ENCODE assay signal across 1 cellular context in genomic region chr14:103628684-103629502, GRCh38.
TF ChIP-seq lines count a peak whose summit lies in the region.

Gene KLC1, plus strand, starts transcription at chr14:103629211. Its CDS starts 25,354 bp downstream, at chr14:103654565.

TF ChIP-seq in HepG2, 621 proteins besides CTCF, POLR2A, EP300 and RAD21 (continued from another document and continues in another):
- TF ChIP-seq PAXIP1 (CRISPR knock-in tag; conservative IDR thresholded peaks at IDR 0.05), result 0 out of 2 replicates have a peak, but pooled peaks have one; percentile 30
- no peak for TF ChIP-seq ZMYM3 (CRISPR knock-in tag; IDR thresholded peaks at IDR 0.05)
- TF ChIP-seq ZNF704 (CRISPR knock-in tag; IDR thresholded peaks at IDR 0.05; ENCODE audit: borderline replicate concordance), result peak; percentile 60; the same call in 1 of the 2 replicates
- TF ChIP-seq, protein P1, sequence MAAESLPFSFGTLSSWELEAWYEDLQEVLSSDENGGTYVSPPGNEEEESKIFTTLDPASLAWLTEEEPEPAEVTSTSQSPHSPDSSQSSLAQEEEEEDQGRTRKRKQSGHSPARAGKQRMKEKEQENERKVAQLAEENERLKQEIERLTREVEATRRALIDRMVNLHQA (CRISPR knock-in tag; IDR thresholded peaks at IDR 0.05), result no peak
- no peak for TF ChIP-seq ZNF639 (CRISPR knock-in tag; conservative IDR thresholded peaks at IDR 0.05)
- TF ChIP-seq NAIF1 (CRISPR knock-in tag; IDR thresholded peaks at IDR 0.05; ENCODE audit: borderline replicate concordance), result no peak
- no peak for TF ChIP-seq HNF4A (CRISPR knock-in tag; IDR thresholded peaks at IDR 0.05)
- TF ChIP-seq, protein P2, sequence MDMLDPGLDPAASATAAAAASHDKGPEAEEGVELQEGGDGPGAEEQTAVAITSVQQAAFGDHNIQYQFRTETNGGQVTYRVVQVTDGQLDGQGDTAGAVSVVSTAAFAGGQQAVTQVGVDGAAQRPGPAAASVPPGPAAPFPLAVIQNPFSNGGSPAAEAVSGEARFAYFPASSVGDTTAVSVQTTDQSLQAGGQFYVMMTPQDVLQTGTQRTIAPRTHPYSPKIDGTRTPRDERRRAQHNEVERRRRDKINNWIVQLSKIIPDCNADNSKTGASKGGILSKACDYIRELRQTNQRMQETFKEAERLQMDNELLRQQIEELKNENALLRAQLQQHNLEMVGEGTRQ (IDR thresholded peaks at IDR 0.05; ENCODE audit: low read depth, low read length), result no peak
- TF ChIP-seq, protein P2 (CRISPR knock-in tag; IDR thresholded peaks at IDR 0.05; ENCODE audit: borderline replicate concordance), result no peak
- no peak for TF ChIP-seq ZBTB33 (CRISPR knock-in tag; IDR thresholded peaks at IDR 0.05)
- TF ChIP-seq ZBTB42 (CRISPR knock-in tag; IDR thresholded peaks at IDR 0.05), result no peak
- TF ChIP-seq, protein P3, sequence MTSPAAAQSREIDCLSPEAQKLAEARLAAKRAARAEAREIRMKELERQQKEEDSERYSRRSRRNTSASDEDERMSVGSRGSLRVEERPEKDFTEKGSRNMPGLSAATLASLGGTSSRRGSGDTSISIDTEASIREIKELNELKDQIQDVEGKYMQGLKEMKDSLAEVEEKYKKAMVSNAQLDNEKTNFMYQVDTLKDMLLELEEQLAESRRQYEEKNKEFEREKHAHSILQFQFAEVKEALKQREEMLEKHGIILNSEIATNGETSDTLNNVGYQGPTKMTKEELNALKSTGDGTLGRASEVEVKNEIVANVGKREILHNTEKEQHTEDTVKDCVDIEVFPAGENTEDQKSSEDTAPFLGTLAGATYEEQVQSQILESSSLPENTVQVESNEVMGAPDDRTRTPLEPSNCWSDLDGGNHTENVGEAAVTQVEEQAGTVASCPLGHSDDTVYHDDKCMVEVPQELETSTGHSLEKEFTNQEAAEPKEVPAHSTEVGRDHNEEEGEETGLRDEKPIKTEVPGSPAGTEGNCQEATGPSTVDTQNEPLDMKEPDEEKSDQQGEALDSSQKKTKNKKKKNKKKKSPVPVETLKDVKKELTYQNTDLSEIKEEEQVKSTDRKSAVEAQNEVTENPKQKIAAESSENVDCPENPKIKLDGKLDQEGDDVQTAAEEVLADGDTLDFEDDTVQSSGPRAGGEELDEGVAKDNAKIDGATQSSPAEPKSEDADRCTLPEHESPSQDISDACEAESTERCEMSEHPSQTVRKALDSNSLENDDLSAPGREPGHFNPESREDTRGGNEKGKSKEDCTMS (CRISPR knock-in tag; conservative IDR thresholded peaks at IDR 0.05), result no peak
- TF ChIP-seq ZSCAN9 (CRISPR knock-in tag; IDR thresholded peaks at IDR 0.05; ENCODE audit: borderline replicate concordance), result peak; percentile 37; the same call in 1 of the 2 replicates
- TF ChIP-seq MYPOP (CRISPR knock-in tag; IDR thresholded peaks at IDR 0.05), result peak; percentile 12; the same call in 1 of the 2 replicates
- TF ChIP-seq, protein P4, sequence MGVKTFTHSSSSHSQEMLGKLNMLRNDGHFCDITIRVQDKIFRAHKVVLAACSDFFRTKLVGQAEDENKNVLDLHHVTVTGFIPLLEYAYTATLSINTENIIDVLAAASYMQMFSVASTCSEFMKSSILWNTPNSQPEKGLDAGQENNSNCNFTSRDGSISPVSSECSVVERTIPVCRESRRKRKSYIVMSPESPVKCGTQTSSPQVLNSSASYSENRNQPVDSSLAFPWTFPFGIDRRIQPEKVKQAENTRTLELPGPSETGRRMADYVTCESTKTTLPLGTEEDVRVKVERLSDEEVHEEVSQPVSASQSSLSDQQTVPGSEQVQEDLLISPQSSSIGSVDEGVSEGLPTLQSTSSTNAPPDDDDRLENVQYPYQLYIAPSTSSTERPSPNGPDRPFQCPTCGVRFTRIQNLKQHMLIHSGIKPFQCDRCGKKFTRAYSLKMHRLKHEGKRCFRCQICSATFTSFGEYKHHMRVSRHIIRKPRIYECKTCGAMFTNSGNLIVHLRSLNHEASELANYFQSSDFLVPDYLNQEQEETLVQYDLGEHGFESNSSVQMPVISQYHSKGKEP (CRISPR knock-in tag; IDR thresholded peaks at IDR 0.05), result no peak
- no peak for TF ChIP-seq ZNF7 (CRISPR knock-in tag; IDR thresholded peaks at IDR 0.05)
- no peak for TF ChIP-seq ZNF850 (CRISPR knock-in tag; conservative IDR thresholded peaks at IDR 0.05)
- TF ChIP-seq ZNF557 (CRISPR knock-in tag; IDR thresholded peaks at IDR 0.05), result no peak
- TF ChIP-seq ONECUT2 (CRISPR knock-in tag; IDR thresholded peaks at IDR 0.05), result no peak
- TF ChIP-seq ZNF709 (CRISPR knock-in tag; IDR thresholded peaks at IDR 0.05), result peak; percentile 81
- no peak for TF ChIP-seq ATM (IDR thresholded peaks at IDR 0.05; ENCODE audit: borderline replicate concordance)
- TF ChIP-seq, protein P5, sequence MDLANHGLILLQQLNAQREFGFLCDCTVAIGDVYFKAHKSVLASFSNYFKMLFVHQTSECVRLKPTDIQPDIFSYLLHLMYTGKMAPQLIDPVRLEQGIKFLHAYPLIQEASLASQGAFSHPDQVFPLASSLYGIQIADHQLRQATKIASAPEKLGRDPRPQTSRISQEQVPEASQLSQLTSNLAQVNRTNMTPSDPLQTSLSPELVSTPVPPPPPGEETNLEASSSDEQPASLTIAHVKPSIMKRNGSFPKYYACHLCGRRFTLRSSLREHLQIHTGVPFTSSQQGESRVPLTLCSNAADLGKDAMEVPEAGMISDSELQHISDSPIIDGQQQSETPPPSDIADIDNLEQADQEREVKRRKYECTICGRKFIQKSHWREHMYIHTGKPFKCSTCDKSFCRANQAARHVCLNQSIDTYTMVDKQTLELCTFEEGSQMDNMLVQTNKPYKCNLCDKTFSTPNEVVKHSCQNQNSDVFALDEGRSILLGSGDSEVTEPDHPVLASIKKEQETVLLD (CRISPR knock-in tag; IDR thresholded peaks at IDR 0.05; ENCODE audit: low read depth), result no peak
- TF ChIP-seq EEA1 (CRISPR knock-in tag; IDR thresholded peaks at IDR 0.05; ENCODE audit: borderline replicate concordance), result peak; percentile 94
- TF ChIP-seq ZNF607 (CRISPR knock-in tag; IDR thresholded peaks at IDR 0.05; ENCODE audit: borderline replicate concordance), result peak; percentile 62; the same call in 1 of the 2 replicates
- peak; percentile 77 for TF ChIP-seq POLR2AphosphoS5 (IDR thresholded peaks at IDR 0.05; ENCODE audit: low read depth, low read length)
- no peak for TF ChIP-seq SMARCC2 (IDR thresholded peaks at IDR 0.05)
- TF ChIP-seq ZNF782 (CRISPR knock-in tag; IDR thresholded peaks at IDR 0.05; ENCODE audit: borderline replicate concordance), result peak; percentile 27; the same call in 1 of the 2 replicates
- no peak for TF ChIP-seq ZNF839 (CRISPR knock-in tag; IDR thresholded peaks at IDR 0.05; ENCODE audit: borderline replicate concordance)
- peak; percentile 49; the same call in 1 of the 2 replicates for TF ChIP-seq ZBTB38 (CRISPR knock-in tag; IDR thresholded peaks at IDR 0.05)
- no peak for TF ChIP-seq MAFK (conservative IDR thresholded peaks at IDR 0.05 in 1 of 2, IDR thresholded peaks at IDR 0.05 in 1 of 2; ENCODE audit: low read length in 2 of 2)
- TF ChIP-seq, protein P6, sequence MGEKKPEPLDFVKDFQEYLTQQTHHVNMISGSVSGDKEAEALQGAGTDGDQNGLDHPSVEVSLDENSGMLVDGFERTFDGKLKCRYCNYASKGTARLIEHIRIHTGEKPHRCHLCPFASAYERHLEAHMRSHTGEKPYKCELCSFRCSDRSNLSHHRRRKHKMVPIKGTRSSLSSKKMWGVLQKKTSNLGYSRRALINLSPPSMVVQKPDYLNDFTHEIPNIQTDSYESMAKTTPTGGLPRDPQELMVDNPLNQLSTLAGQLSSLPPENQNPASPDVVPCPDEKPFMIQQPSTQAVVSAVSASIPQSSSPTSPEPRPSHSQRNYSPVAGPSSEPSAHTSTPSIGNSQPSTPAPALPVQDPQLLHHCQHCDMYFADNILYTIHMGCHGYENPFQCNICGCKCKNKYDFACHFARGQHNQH (CRISPR knock-in tag; IDR thresholded peaks at IDR 0.05), result 0 out of 2 replicates have a peak, but pooled peaks have one; percentile 27
- TF ChIP-seq MEIS2 (CRISPR knock-in tag; IDR thresholded peaks at IDR 0.05), result 0 out of 2 replicates have a peak, but pooled peaks have one; percentile 77
- TF ChIP-seq PLRG1 (conservative IDR thresholded peaks at IDR 0.05), result no peak
- TF ChIP-seq ZNF496 (CRISPR knock-in tag; IDR thresholded peaks at IDR 0.05; ENCODE audit: insufficient replicate concordance), result no peak
- TF ChIP-seq ZNF251 (CRISPR knock-in tag; IDR thresholded peaks at IDR 0.05), result no peak
- no peak for TF ChIP-seq ELF3 (CRISPR knock-in tag; IDR thresholded peaks at IDR 0.05)
- TF ChIP-seq, protein P7, sequence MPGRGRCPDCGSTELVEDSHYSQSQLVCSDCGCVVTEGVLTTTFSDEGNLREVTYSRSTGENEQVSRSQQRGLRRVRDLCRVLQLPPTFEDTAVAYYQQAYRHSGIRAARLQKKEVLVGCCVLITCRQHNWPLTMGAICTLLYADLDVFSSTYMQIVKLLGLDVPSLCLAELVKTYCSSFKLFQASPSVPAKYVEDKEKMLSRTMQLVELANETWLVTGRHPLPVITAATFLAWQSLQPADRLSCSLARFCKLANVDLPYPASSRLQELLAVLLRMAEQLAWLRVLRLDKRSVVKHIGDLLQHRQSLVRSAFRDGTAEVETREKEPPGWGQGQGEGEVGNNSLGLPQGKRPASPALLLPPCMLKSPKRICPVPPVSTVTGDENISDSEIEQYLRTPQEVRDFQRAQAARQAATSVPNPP (CRISPR knock-in tag; IDR thresholded peaks at IDR 0.05), result 0 out of 2 replicates have a peak, but pooled peaks have one; percentile 34
- TF ChIP-seq HNRNPL (IDR thresholded peaks at IDR 0.05; ENCODE audit: low read depth, low read length), result no peak
- TF ChIP-seq ZNF230 (CRISPR knock-in tag; IDR thresholded peaks at IDR 0.05), result no peak
- peak; percentile 52; the same call in 1 of the 2 replicates for TF ChIP-seq ZBTB3 (CRISPR knock-in tag; IDR thresholded peaks at IDR 0.05; ENCODE audit: borderline replicate concordance, low read depth)
